In the genomic region with DNA sequence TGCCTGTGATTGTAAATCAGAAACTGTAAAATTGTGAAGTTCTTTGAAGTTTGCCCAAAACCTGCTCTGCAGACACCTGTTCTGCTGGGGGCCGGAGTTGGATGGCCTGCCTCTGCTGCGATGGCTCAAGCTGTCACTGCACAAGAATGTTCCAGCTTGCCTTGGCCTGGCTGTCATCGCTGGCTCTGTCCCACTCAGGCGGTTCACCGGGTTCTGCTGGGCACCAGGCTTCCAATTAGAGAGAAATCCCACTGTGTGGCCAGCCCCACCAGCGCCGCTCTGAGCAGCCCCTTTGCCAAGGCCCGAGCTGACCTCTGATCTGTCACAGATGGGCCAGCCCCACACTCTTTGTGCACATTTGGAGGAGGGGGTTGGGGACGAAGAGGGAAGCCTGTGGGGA, we compare ENCODE assay signal across 17 cellular contexts.
"Had no signal": no experiment of that assay in that cellular context is flagged by ENCODE, and none has a peak within 500 bp of the region (broad histone marks: within the 10 kb centered on the region; RNA-seq: fewer than 3 reads in every experiment).

No MANE protein-coding gene starts in this region.

- H3K27me3 ChIP-seq: cardiac muscle cell, gastroesophageal sphincter, SJSA1, upper lobe of left lung had no signal

- H3K27me3 Mint-ChIP-seq: activated CD4-positive, alpha-beta memory T cell treated with anti-CD3 and anti-CD28 coated beads for 36 hours; activated naive CD8-positive, alpha-beta T cell treated with anti-CD3 and anti-CD28 coated beads, Interleukin-2, amount 10 ng/mL, durations not matched to agents 7 days and 5 days; effector memory CD8-positive, alpha-beta T cell; stimulated activated memory B cell treated with anti-CD40 and anti-IgM and Interleukin-4, amounts not matched to agents 10 μg/mL and 1 μg/mL and 100 μg/mL, for 72 hours had no signal

- DNase-seq: activated CD4-positive, alpha-beta memory T cell treated with anti-CD3 and anti-CD28 coated beads for 36 hours; activated naive CD8-positive, alpha-beta T cell treated with anti-CD3 and anti-CD28 coated beads, Interleukin-2, amount 10 ng/mL, durations not matched to agents 7 days and 5 days; activated T-cell treated with anti-CD3 and anti-CD28 coated beads, Interleukin-2, amount 50 U/mL, for 72 hours; cortex of kidney; effector memory CD8-positive, alpha-beta T cell; immature natural killer cell; left colon; mammary epithelial cell; T-helper 9 cell; upper lobe of left lung had no signal

- H3K4me1 Mint-ChIP-seq: activated naive CD8-positive, alpha-beta T cell treated with anti-CD3 and anti-CD28 coated beads, Interleukin-2, amount 10 ng/mL, durations not matched to agents 7 days and 5 days; immature natural killer cell had no signal

- H3K36me3 ChIP-seq: cardiac muscle cell, SJSA1 had no signal

- H3K27ac ChIP-seq: cardiac muscle cell, epithelial cell of prostate, gastroesophageal sphincter, SJSA1, upper lobe of left lung had no signal

- H3K4me3 ChIP-seq: cardiac muscle cell, gastroesophageal sphincter, SJSA1, smooth muscle cell, upper lobe of left lung had no signal

- H3K4me3 Mint-ChIP-seq: activated CD4-positive, alpha-beta memory T cell treated with anti-CD3 and anti-CD28 coated beads for 36 hours; activated naive CD8-positive, alpha-beta T cell treated with anti-CD3 and anti-CD28 coated beads, Interleukin-2, amount 10 ng/mL, durations not matched to agents 7 days and 5 days; activated T-cell treated with anti-CD3 and anti-CD28 coated beads, Interleukin-2, amount 50 U/mL, for 72 hours; effector memory CD8-positive, alpha-beta T cell; immature natural killer cell; nephron; stimulated activated memory B cell treated with anti-CD40 and anti-IgM and Interleukin-4, amounts not matched to agents 10 μg/mL and 1 μg/mL and 100 μg/mL, for 72 hours had no signal

- H3K9me3 ChIP-seq: gastroesophageal sphincter, SJSA1, upper lobe of left lung had no signal

- H3K36me3 Mint-ChIP-seq: activated CD4-positive, alpha-beta memory T cell treated with anti-CD3 and anti-CD28 coated beads for 36 hours; activated naive CD8-positive, alpha-beta T cell treated with anti-CD3 and anti-CD28 coated beads, Interleukin-2, amount 10 ng/mL, durations not matched to agents 7 days and 5 days; stimulated activated memory B cell treated with anti-CD40 and anti-IgM and Interleukin-4, amounts not matched to agents 10 μg/mL and 1 μg/mL and 100 μg/mL, for 72 hours had no signal

- H3K9me3 Mint-ChIP-seq: activated CD4-positive, alpha-beta memory T cell treated with anti-CD3 and anti-CD28 coated beads for 36 hours; activated naive CD8-positive, alpha-beta T cell treated with anti-CD3 and anti-CD28 coated beads, Interleukin-2, amount 10 ng/mL, durations not matched to agents 7 days and 5 days; activated T-cell treated with anti-CD3 and anti-CD28 coated beads, Interleukin-2, amount 50 U/mL, for 72 hours; effector memory CD8-positive, alpha-beta T cell; immature natural killer cell; nephron; stimulated activated memory B cell treated with anti-CD40 and anti-IgM and Interleukin-4, amounts not matched to agents 10 μg/mL and 1 μg/mL and 100 μg/mL, for 72 hours had no signal

- H3K4me1 ChIP-seq: gastroesophageal sphincter, SJSA1, upper lobe of left lung had no signal

- H3K27ac Mint-ChIP-seq: activated CD4-positive, alpha-beta memory T cell treated with anti-CD3 and anti-CD28 coated beads for 36 hours; activated naive CD8-positive, alpha-beta T cell treated with anti-CD3 and anti-CD28 coated beads, Interleukin-2, amount 10 ng/mL, durations not matched to agents 7 days and 5 days; activated T-cell treated with anti-CD3 and anti-CD28 coated beads, Interleukin-2, amount 50 U/mL, for 72 hours; effector memory CD8-positive, alpha-beta T cell; immature natural killer cell; stimulated activated memory B cell treated with anti-CD40 and anti-IgM and Interleukin-4, amounts not matched to agents 10 μg/mL and 1 μg/mL and 100 μg/mL, for 72 hours had no signal
